ENCODE assay signal across 8 cellular contexts in genomic region chr18:75209952-75210261, GRCh38. TPM values are rescaled to one million over a fixed set of nuclear protein-coding genes. Genes with fewer than 3 reads are reported as not detected.
DNase-seq lines count a peak whose midpoint lies in the region; ATAC-seq and TF ChIP-seq lines count a peak whose summit lies in the region.

No MANE protein-coding gene starts in this region.

- peaks cover 44% of the 10 kb centered on the region for H3K27me3 ChIP-seq in iPS DF 6.9 (ENCODE audit: control insufficient read depth, insufficient read depth, low read length)
- no peaks in the 10 kb centered on the region for H3K27me3 ChIP-seq in stomach smooth muscle (ENCODE audit: control insufficient read depth in 1 of 2, insufficient read depth in 2 of 2, low read length in 2 of 2)

- TF ChIP-seq CTCF in activated B cell treated with CpG ODN at 0.5 μM for 24 hours (IDR thresholded peaks at IDR 0.05), result no peak

- no peaks in the 10 kb centered on the region for H3K9me3 Mint-ChIP-seq in activated naive CD4-positive, alpha-beta T cell treated with anti-CD3 and anti-CD28 coated beads, Interleukin-2, amount 50 U/mL, for 24 hours
- H3K9me3 Mint-ChIP-seq in activated B cell treated with CpG ODN at 0.5 μM for 24 hours, result no peaks in the 10 kb centered on the region

- ATAC-seq in activated B cell treated with CpG ODN at 0.5 μM for 24 hours (ENCODE audit: low read depth) (no peak), HG02623 (IDR thresholded peaks at IDR 0.05; ENCODE audit: unreplicated experiment) (no peak), GM18519 (IDR thresholded peaks at IDR 0.05; ENCODE audit: low FRiP score, unreplicated experiment) (no peak)

- H3K36me3 Mint-ChIP-seq in activated naive CD4-positive, alpha-beta T cell treated with anti-CD3 and anti-CD28 coated beads, Interleukin-2, amount 50 U/mL, for 24 hours, result no peaks in the 10 kb centered on the region
- H3K36me3 Mint-ChIP-seq in activated B cell treated with CpG ODN at 0.5 μM for 24 hours (ENCODE audit: low read depth), result peaks cover 13% of the 10 kb centered on the region

- H3K27ac Mint-ChIP-seq in activated naive CD4-positive, alpha-beta T cell treated with anti-CD3 and anti-CD28 coated beads, Interleukin-2, amount 50 U/mL, for 24 hours, result peak overlapping the region; percentile 98
- H3K27ac Mint-ChIP-seq in activated B cell treated with CpG ODN at 0.5 μM for 24 hours, result peak overlapping the region; percentile 90

- no peak for DNase-seq in activated naive CD4-positive, alpha-beta T cell (lab: John Stamatoyannopoulos, UW)
- DNase-seq in activated B cell treated with CpG ODN at 0.5 μM for 24 hours (no peak), iPS DF 6.9 (ENCODE audit: low read depth, low spot score) (no peak), dermis blood vessel endothelial cell (no peak)

- no peaks in the 10 kb centered on the region for H3K27me3 Mint-ChIP-seq in activated naive CD4-positive, alpha-beta T cell treated with anti-CD3 and anti-CD28 coated beads, Interleukin-2, amount 50 U/mL, for 24 hours
- H3K27me3 Mint-ChIP-seq in activated B cell treated with CpG ODN at 0.5 μM for 24 hours, result peaks cover 6% of the 10 kb centered on the region

- H3K4me1 ChIP-seq in iPS DF 6.9 (ENCODE audit: control insufficient read depth, insufficient read depth, low read length) (peaks cover 9% of the 10 kb centered on the region), stomach smooth muscle (ENCODE audit: control insufficient read depth, insufficient read depth, low read length) (peaks cover 12% of the 10 kb centered on the region)

- H3K36me3 ChIP-seq in iPS DF 6.9 (ENCODE audit: control insufficient read depth, insufficient read depth, low read length), result no peaks in the 10 kb centered on the region; the same call in 1 of the 2 replicates
- H3K36me3 ChIP-seq in stomach smooth muscle (ENCODE audit: control insufficient read depth in 2 of 2, insufficient read depth in 2 of 2, low read length in 2 of 2), result no peaks in the 10 kb centered on the region

- peak overlapping the region; percentile 64 to 89 for H3K9ac ChIP-seq in stomach smooth muscle (ENCODE audit: low read length in 2 of 2)

- intact Hi-C loops in activated B cell treated with CpG ODN at 0.5 μM for 24 hours (cut with micrococcal nuclease), result loop anchor here (1.0 to 10.0 kb wide), 8 partner anchors 403 to 1612 kb away; partner anchors contain the start of genes CNDP2, TIMM21 and ZNF236

- H3K27ac ChIP-seq in iPS DF 6.9 (ENCODE audit: low read length) (no peak overlapping the region), stomach smooth muscle (ENCODE audit: low read length) (peak overlapping the region; percentile 95)

- POLR2A ChIA-PET in activated B cell treated with CpG ODN at 0.5 μM for 24 hours (lab: Charles Lee), result interaction anchor here (0.8 to 1.6 kb wide), 7 partner anchors 9 to 714 kb away, joined by 3 to 14 read pairs (median 4); partner anchors contain the start of genes CNDP2 and ZNF407

- H3K4me3 ChIP-seq in iPS DF 6.9 (ENCODE audit: low read length), result peak overlapping the region; percentile 83; the same call in 1 of the 2 replicates
- H3K4me3 ChIP-seq in stomach smooth muscle (ENCODE audit: low read length in 2 of 2), result peak overlapping the region; percentile 61 to 98

- CTCF ChIA-PET in activated B cell treated with CpG ODN at 0.5 μM for 24 hours (lab: Charles Lee), result no interaction called here

- WGBS in iPS DF 6.9 (ENCODE audit: insufficient coverage, insufficient read length), result no CpG with 5 or more reads among the region's 8 CpGs

- H3K4me1 Mint-ChIP-seq in activated naive CD4-positive, alpha-beta T cell treated with anti-CD3 and anti-CD28 coated beads, Interleukin-2, amount 50 U/mL, for 24 hours, result peaks cover 72% of the 10 kb centered on the region
- peaks cover 57% of the 10 kb centered on the region for H3K4me1 Mint-ChIP-seq in activated B cell treated with CpG ODN at 0.5 μM for 24 hours

- H3K9me3 ChIP-seq in iPS DF 6.9 (ENCODE audit: control insufficient read depth, insufficient read depth, low read length) (no peaks in the 10 kb centered on the region), stomach smooth muscle (ENCODE audit: control insufficient read depth in 2 of 2, low read length in 2 of 2) (no peaks in the 10 kb centered on the region)

- H3K4me3 Mint-ChIP-seq in activated naive CD4-positive, alpha-beta T cell treated with anti-CD3 and anti-CD28 coated beads, Interleukin-2, amount 50 U/mL, for 24 hours, result peak overlapping the region; percentile 99
- H3K4me3 Mint-ChIP-seq in activated B cell treated with CpG ODN at 0.5 μM for 24 hours, result peak overlapping the region; percentile 91

RNA-seq across cellular contexts. Expression of gene TSHZ1, which starts 0.7 kb away (rescaled TPM):
- total RNA-seq in activated B cell treated with CpG ODN at 0.5 μM for 24 hours (7.9 and 8.6 TPM in 2 replicates), dermis blood vessel endothelial cell (10.0 and 15.0 TPM in 2 replicates)

RNA-seq across cellular contexts. Expression of gene PTGR3, which starts 1.0 kb away (rescaled TPM):
- total RNA-seq in activated B cell treated with CpG ODN at 0.5 μM for 24 hours (19.0 and 19.3 TPM in 2 replicates), dermis blood vessel endothelial cell (21.1 and 23.0 TPM in 2 replicates)
